ENCODE assay signal across 12 cellular contexts in the genomic region with DNA sequence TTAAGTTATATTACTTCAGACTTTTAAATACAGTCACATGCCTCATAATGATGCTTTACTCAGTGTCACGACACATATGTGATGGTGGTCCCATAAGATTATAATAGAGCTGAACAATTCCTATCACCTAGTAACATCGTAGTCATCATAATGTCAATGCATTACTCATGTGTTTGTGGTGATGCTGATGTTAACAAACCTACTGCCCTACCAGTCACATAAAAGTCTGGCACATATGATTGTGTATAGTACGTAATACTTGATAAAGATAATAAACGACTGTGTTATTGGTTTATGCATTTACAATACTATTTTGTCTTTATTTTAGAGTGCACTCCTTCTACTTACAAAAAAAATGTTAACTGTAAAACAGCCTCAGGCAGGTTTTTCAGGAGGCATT.
DNase-seq lines count a peak whose midpoint lies in the region; ATAC-seq and TF ChIP-seq lines count a peak whose summit lies in the region.
"Had no signal": no experiment of that assay in that cellular context is flagged by ENCODE, and none has a peak within 500 bp of the region (broad histone marks: within the 10 kb centered on the region; RNA-seq: fewer than 3 reads in every experiment).

No MANE protein-coding gene starts in this region.

- TF ChIP-seq POLR2A in thyroid gland (IDR thresholded peaks at IDR 0.05), result no peak

- no peaks in the 10 kb centered on the region for H3K9me3 ChIP-seq in thyroid gland
- H3K9me3 ChIP-seq: uterus had no signal

- no peak overlapping the region for H3K4me3 Mint-ChIP-seq in activated T-cell treated with anti-CD3 and anti-CD28 coated beads, Interleukin-2, amount 50 U/mL, for 4 hours
- H3K4me3 Mint-ChIP-seq: brain had no signal

- H3K4me3 ChIP-seq in fibroblast of mammary gland (ENCODE audit: control insufficient read depth, low read depth, low read length), result no peak overlapping the region
- no peak overlapping the region for H3K4me3 ChIP-seq in skeletal muscle cell (ENCODE audit: low read depth, low read length)
- H3K4me3 ChIP-seq in thyroid gland (replicated peaks in 1 of 3), result no peak overlapping the region
- H3K4me3 ChIP-seq: uterus had no signal

- no peak overlapping the region for H3K27ac ChIP-seq in thyroid gland
- H3K27ac ChIP-seq: HL-60 had no signal

- peaks cover 4% of the 10 kb centered on the region for H3K27me3 Mint-ChIP-seq in activated T-cell treated with anti-CD3 and anti-CD28 coated beads, Interleukin-2, amount 50 U/mL, for 4 hours (ENCODE audit: low read depth)
- H3K27me3 Mint-ChIP-seq: brain had no signal

- TF ChIP-seq CTCF in fibroblast of mammary gland (conservative IDR thresholded peaks at IDR 0.05; ENCODE audit: control insufficient read depth, insufficient read depth, low read depth, low read length), result no peak
- no peak for TF ChIP-seq CTCF in thyroid gland (IDR thresholded peaks at IDR 0.05)

- ATAC-seq in activated T-cell treated with anti-CD3 and anti-CD28 coated beads, Interleukin-2, amount 50 U/mL, for 4 hours, result peak; percentile 34 to 67
- ATAC-seq in GM21526 (IDR thresholded peaks at IDR 0.05; ENCODE audit: low FRiP score, unreplicated experiment) (no peak), HG02970 (IDR thresholded peaks at IDR 0.05; ENCODE audit: low FRiP score, unreplicated experiment) (no peak)

- no peaks in the 10 kb centered on the region for H3K36me3 ChIP-seq in thyroid gland
- H3K36me3 ChIP-seq: uterus had no signal

- peaks cover 16% of the 10 kb centered on the region for H3K4me1 Mint-ChIP-seq in activated T-cell treated with anti-CD3 and anti-CD28 coated beads, Interleukin-2, amount 50 U/mL, for 4 hours (ENCODE audit: low read depth)

- H3K36me3 Mint-ChIP-seq in activated T-cell treated with anti-CD3 and anti-CD28 coated beads, Interleukin-2, amount 50 U/mL, for 4 hours (ENCODE audit: insufficient read depth), result no peaks in the 10 kb centered on the region

- peaks cover 2% of the 10 kb centered on the region in 2 donors for H3K4me1 ChIP-seq in thyroid gland

- no peak for DNase-seq in activated T-cell treated with anti-CD3 and anti-CD28 coated beads, Interleukin-2, amount 50 U/mL, for 4 hours
- DNase-seq in activated T-cell treated with anti-CD3 and anti-CD28 coated beads for 4 hours, result no peak
- DNase-seq in RKO (ENCODE audit: low spot score), result peak; percentile 85
- peak; percentile 94 for DNase-seq in fibroblast of mammary gland (ENCODE audit: low read depth)
- DNase-seq in skeletal muscle cell (ENCODE audit: low read depth), result peak; percentile 47
- no peak for DNase-seq in thyroid gland
- DNase-seq: MM.1S, uterus had no signal

- intact Hi-C loops in thyroid gland (cut with DNase I), result no loop called here

- no peaks in the 10 kb centered on the region for H3K27me3 ChIP-seq in thyroid gland
- H3K27me3 ChIP-seq: uterus had no signal

- WGBS in thyroid gland, 2 donors, result 91 to 94% methylated on average over 4 of the region's 4 CpGs

- peaks cover 3% of the 10 kb centered on the region for H3K9me3 Mint-ChIP-seq in activated T-cell treated with anti-CD3 and anti-CD28 coated beads, Interleukin-2, amount 50 U/mL, for 4 hours

Comparison
In these comparisons a context has a peak if more than half of its experiments do, and no peak if none do; other contexts are left out.
1. ATAC-seq: peak in activated T-cell treated with anti-CD3 and anti-CD28 coated beads, Interleukin-2, amount 50 U/mL, for 4 hours (2 of 2); none in GM21526 (single experiment) and HG02970 (single experiment).
2. DNase-seq: peak in RKO (single experiment), fibroblast of mammary gland (single experiment) and skeletal muscle cell (single experiment); none in activated T-cell treated with anti-CD3 and anti-CD28 coated beads, Interleukin-2, amount 50 U/mL, for 4 hours (single experiment), activated T-cell treated with anti-CD3 and anti-CD28 coated beads for 4 hours (single experiment) and thyroid gland (0 of 2).